In the genomic region with DNA sequence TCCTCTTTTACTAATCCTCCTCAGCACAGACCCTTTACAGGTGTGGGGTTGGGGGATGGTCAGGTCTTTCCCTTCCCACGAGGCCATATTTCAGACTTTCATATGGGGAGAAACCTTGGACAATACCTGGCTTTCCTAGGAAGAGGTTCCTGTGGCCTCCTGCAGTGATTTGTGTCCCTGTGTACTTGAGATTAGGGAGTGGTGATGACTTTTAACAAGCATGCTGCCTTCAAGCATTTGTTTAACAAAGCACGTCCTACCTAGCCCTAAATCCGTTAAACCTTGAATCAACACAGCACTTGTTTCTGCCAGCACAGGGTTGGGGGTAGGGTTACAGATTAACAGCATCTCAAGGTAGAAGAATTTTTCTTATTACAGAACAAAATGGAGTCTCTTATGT, we compare ENCODE assay signal across 12 cellular contexts. TPM values are rescaled to one million over a fixed set of nuclear protein-coding genes. Genes with fewer than 3 reads are reported as not detected.
A peak's percentile ranks its signal among the peaks of the same experiment; 100 is the strongest.
DNase-seq lines count a peak whose midpoint lies in the region; FAIRE-seq and TF ChIP-seq lines count a peak whose summit lies in the region.
"Not testable (repeated sequence)": the region's sequence is repeated elsewhere in the genome, so short reads cannot be mapped to it uniquely, and the experiment has no call there.
"Had no signal": no experiment of that assay in that cellular context is flagged by ENCODE, and none has a peak within 500 bp of the region (broad histone marks: within the 10 kb centered on the region; RNA-seq: fewer than 3 reads in every experiment).

No MANE protein-coding gene starts in this region.

- not testable (repeated sequence) for H3K36me3 ChIP-seq in H1 (ENCODE audit: control insufficient read depth in 2 of 4, insufficient read depth in 4 of 4, low read length in 3 of 4)

- H3K9me3 Mint-ChIP-seq in progenitor cell of endocrine pancreas (ENCODE audit: low read depth): not testable (repeated sequence)

- not testable (repeated sequence) for FAIRE-seq in H1 (lab: Jason Lieb, UNC)

- not testable (repeated sequence) for H4K91ac ChIP-seq in H1 (replicated peaks; ENCODE audit: insufficient read length, low read length)

- H3K23ac ChIP-seq in H1 (ENCODE audit: insufficient read length): not testable (repeated sequence)

- TF ChIP-seq RAD21 in H1 (IDR thresholded peaks at IDR 0.05 in 1 of 2, conservative IDR thresholded peaks at IDR 0.05 in 1 of 2; ENCODE audit: low read depth in 2 of 2, low read length in 2 of 2): not testable (repeated sequence)

- peaks cover 32 to 72% (median 61%) of the 10 kb centered on the region in 4 experiments for H3K27me3 ChIP-seq in H1 (replicated peaks in 1 of 4; ENCODE audit: control insufficient read depth in 3 of 4, extremely low read depth in 1 of 4, insufficient read depth in 3 of 4, low read length in 3 of 4)

- not testable (repeated sequence) for H4K20me1 ChIP-seq in H1 (replicated peaks in 1 of 2; ENCODE audit: control insufficient read depth in 1 of 2, insufficient read depth in 2 of 2, low read length in 2 of 2)

- H3K79me2 ChIP-seq in H1 (ENCODE audit: control insufficient read depth in 1 of 2, insufficient read depth in 2 of 2, low read length in 2 of 2): not testable (repeated sequence)

- not testable (repeated sequence) for H2AK5ac ChIP-seq in H1 (ENCODE audit: low read depth, low read length)

- H3K79me1 ChIP-seq in H1 (ENCODE audit: low read depth, low read length): not testable (repeated sequence)

- H3K27ac ChIP-seq in C4-2B: peak overlapping the region; percentile 59; the same call in 1 of the 2 replicates
- H3K27ac ChIP-seq in H1 (ENCODE audit: low read depth, low read length): not testable (repeated sequence)

- not testable (repeated sequence) for H2BK12ac ChIP-seq in H1 (ENCODE audit: low read depth, low read length)

- not testable (repeated sequence) for H4K5ac ChIP-seq in H1 (ENCODE audit: insufficient read length, low read depth, low read length)

- peak; percentile 58 for DNase-seq in ELF-1 (ENCODE audit: low read depth, low spot score)
- peak; percentile 62 for DNase-seq in LNCaP clone FGC (ENCODE audit: low read depth)
- DNase-seq in NCI-H524 treated with DMSO at 0.1 percent for 48 hours (lab: John Stamatoyannopoulos, UW): peak; percentile 31
- peak; percentile 35 for DNase-seq in NCI-H748 treated with DMSO at 0.1 percent for 48 hours (lab: John Stamatoyannopoulos, UW)
- DNase-seq in H1 (ENCODE audit: low read depth in 1 of 2, low spot score in 2 of 2): peak in 1 of 2 experiments; percentile 21
- DNase-seq in iPS DF 19.7 (ENCODE audit: low read depth, low spot score): peak; percentile 54
- DNase-seq in progenitor cell of endocrine pancreas (ENCODE audit: low spot score, unreplicated experiment): not testable (repeated sequence)

- POLR2A ChIA-PET in H1 (lab: Charles Lee; ENCODE audit: partially characterized antibody): not testable (repeated sequence)

- peak overlapping the region in 1 of 2 experiments; percentile 38; a peak in 1 of 4 replicates for H3K4me2 ChIP-seq in H1 (ENCODE audit: insufficient read depth in 1 of 2, low read depth in 2 of 2, low read length in 2 of 2)

- CTCF ChIA-PET in H1 (lab: Charles Lee; ENCODE audit: partially characterized antibody): not testable (repeated sequence)

- H2BK5ac ChIP-seq in H1 (ENCODE audit: low read depth, low read length): not testable (repeated sequence)

- not testable (repeated sequence) for H3K56ac ChIP-seq in H1 (replicated peaks; ENCODE audit: insufficient read length, low read depth, low read length)

- not testable (repeated sequence) for H3K14ac ChIP-seq in H1 (ENCODE audit: insufficient read length)

- not testable (repeated sequence) for H3K36me3 Mint-ChIP-seq in progenitor cell of endocrine pancreas (ENCODE audit: insufficient read depth)

- H3K4ac ChIP-seq in H1 (replicated peaks; ENCODE audit: insufficient read length, low read depth, low read length): not testable (repeated sequence)

- WGBS in H1 (ENCODE audit: extremely low coverage in 1 of 2, insufficient coverage in 1 of 2, insufficient read length in 1 of 2, insufficient replicate concordance in 2 of 2, low coverage in 1 of 2, low lambda C conversion rate in 2 of 2, missing lambda C conversion rate in 1 of 2), 2 experiments: 3% methylated on average over 3 of the region's 3 CpGs; no CpG with 5 or more reads in 1 of the 2 experiments

- H4K8ac ChIP-seq in H1 (ENCODE audit: extremely low read depth, insufficient read depth, low read length): not testable (repeated sequence)

- H3K27ac Mint-ChIP-seq in progenitor cell of endocrine pancreas: peak overlapping the region; percentile 94

- not testable (repeated sequence) for H3K4me3 ChIP-seq in LNCaP clone FGC (ENCODE audit: low read depth, low read length); H1 (ENCODE audit: extremely low read depth in 1 of 4, insufficient read depth in 2 of 4, low read depth in 3 of 4, low read length in 4 of 4)

- peak overlapping the region; percentile 23 for H3K4me3 Mint-ChIP-seq in progenitor cell of endocrine pancreas (ENCODE audit: low read depth)

- not testable (repeated sequence) for TF ChIP-seq POLR2A in H1 (IDR thresholded peaks at IDR 0.05; ENCODE audit: control extremely low read depth in 1 of 2, low read depth in 2 of 2, low read length in 2 of 2)

- TF ChIP-seq EP300 in H1 (IDR thresholded peaks at IDR 0.05; ENCODE audit: borderline replicate concordance in 1 of 2, low read depth in 2 of 2, low read length in 2 of 2): not testable (repeated sequence)

- H3K23me2 ChIP-seq in H1 (ENCODE audit: low read depth, low read length): not testable (repeated sequence)

- H3K27me3 Mint-ChIP-seq in progenitor cell of endocrine pancreas: not testable (repeated sequence)

- H3K9me3 ChIP-seq in H1 (ENCODE audit: insufficient read depth in 2 of 2, low read depth in 1 of 2, low read length in 1 of 2): not testable (repeated sequence)

- peaks cover 33% of the 10 kb centered on the region for H3K4me1 Mint-ChIP-seq in progenitor cell of endocrine pancreas (ENCODE audit: low read depth)

- not testable (repeated sequence) for H2BK20ac ChIP-seq in H1 (ENCODE audit: low read length)

- TF ChIP-seq CTCF in C4-2B (conservative IDR thresholded peaks at IDR 0.05); LNCaP clone FGC (IDR thresholded peaks at IDR 0.05; ENCODE audit: control insufficient read depth, extremely low read depth, insufficient read depth); H1 (IDR thresholded peaks at IDR 0.05; ENCODE audit: control extremely low read depth in 1 of 3, insufficient read depth in 1 of 3, low read depth in 1 of 3, low read length in 3 of 3); progenitor cell of endocrine pancreas (IDR thresholded peaks at IDR 0.05; ENCODE audit: unreplicated experiment): not testable (repeated sequence)

- H3K9ac ChIP-seq in H1 (replicated peaks in 1 of 4; ENCODE audit: extremely low read depth in 1 of 4, low read depth in 3 of 4, low read length in 3 of 4): not testable (repeated sequence)

- H3K4me1 ChIP-seq in H1 (replicated peaks in 1 of 4; ENCODE audit: control insufficient read depth in 3 of 4, insufficient read depth in 4 of 4, low read length in 3 of 4): not testable (repeated sequence)

- H3K18ac ChIP-seq in H1 (ENCODE audit: extremely low read depth, low read length): not testable (repeated sequence)

- H2BK15ac ChIP-seq in H1 (ENCODE audit: low read length): not testable (repeated sequence)

- not testable (repeated sequence) for H2BK120ac ChIP-seq in H1 (replicated peaks; ENCODE audit: low read depth, low read length)

- H2AFZ ChIP-seq in H1 (ENCODE audit: low read length): not testable (repeated sequence)

TF ChIP-seq in H1, 55 proteins besides CTCF, POLR2A, EP300 and RAD21:
- TF ChIP-seq NANOG (IDR thresholded peaks at IDR 0.05; ENCODE audit: insufficient read depth, low read depth, low read length, poor library complexity, severe bottlenecking): peak; percentile 80
- peak; percentile 59; the same call in 1 of the 2 replicates for TF ChIP-seq SP1 (IDR thresholded peaks at IDR 0.05; ENCODE audit: low read depth, low read length)
- TF ChIP-seq POLR2AphosphoS5 (IDR thresholded peaks at IDR 0.05; ENCODE audit: low read depth, low read length): peak; percentile 77
- TF ChIP-seq TCF12 (IDR thresholded peaks at IDR 0.05; ENCODE audit: low read depth, low read length): 0 out of 2 replicates have a peak, but pooled peaks have one; percentile 57
- TF ChIP-seq EGR1 (IDR thresholded peaks at IDR 0.05; ENCODE audit: borderline replicate concordance, low read depth, low read length): 0 out of 2 replicates have a peak, but pooled peaks have one; percentile 23

RNA-seq across cellular contexts. Expression of a gene that starts 6.1 kb away (rescaled TPM):
- total RNA-seq in H1 (2021; fragmentation: NEBNext Ultra II Directional; extraction: Animal tissue kit (Norgen Biotek cat#: 25700)): 2.9 and 5.4 TPM in 2 replicates
- 2.3 TPM in 2 replicates for polyA plus RNA-seq in H1 (2011; rRNA removed)
- polyA plus RNA-seq in H1 (2011; cell fraction: cytosol; rRNA removed): 1.3 TPM
- 1.8 TPM for polyA plus RNA-seq in H1 (2011; cell fraction: nucleus; rRNA removed)
- 5.8 to 20.4 TPM (median 10.6 TPM) in 4 replicates for polyA plus RNA-seq in H1 (2012, experiment 1 of 2)
- 30.5 TPM for polyA plus RNA-seq in H1 (2012, experiment 2 of 2)
- polyA plus RNA-seq in H1 (2013, experiment 1 of 2): 5.8 TPM
- 6.1 TPM for polyA plus RNA-seq in H1 (2013, experiment 2 of 2)
- 0.63 and 0.78 TPM in 2 replicates for polyA minus RNA-seq in H1 (2011; rRNA and poly(A)+ RNA removed)
- polyA minus RNA-seq in H1 (2011; cell fraction: cytosol; rRNA and poly(A)+ RNA removed): not detected
- not detected for polyA minus RNA-seq in H1 (2011; cell fraction: nucleus; rRNA and poly(A)+ RNA removed)
- total RNA-seq in progenitor cell of endocrine pancreas: 1.5 and 1.6 TPM in 2 replicates
- total RNA-seq: A673; CD8-positive, alpha-beta memory T cell; HFFc6 had no signal
- polyA plus RNA-seq: BJ; CD8-positive, alpha-beta memory T cell had no signal
